8 cellular contexts compared by ENCODE assay signal in the genomic region with DNA sequence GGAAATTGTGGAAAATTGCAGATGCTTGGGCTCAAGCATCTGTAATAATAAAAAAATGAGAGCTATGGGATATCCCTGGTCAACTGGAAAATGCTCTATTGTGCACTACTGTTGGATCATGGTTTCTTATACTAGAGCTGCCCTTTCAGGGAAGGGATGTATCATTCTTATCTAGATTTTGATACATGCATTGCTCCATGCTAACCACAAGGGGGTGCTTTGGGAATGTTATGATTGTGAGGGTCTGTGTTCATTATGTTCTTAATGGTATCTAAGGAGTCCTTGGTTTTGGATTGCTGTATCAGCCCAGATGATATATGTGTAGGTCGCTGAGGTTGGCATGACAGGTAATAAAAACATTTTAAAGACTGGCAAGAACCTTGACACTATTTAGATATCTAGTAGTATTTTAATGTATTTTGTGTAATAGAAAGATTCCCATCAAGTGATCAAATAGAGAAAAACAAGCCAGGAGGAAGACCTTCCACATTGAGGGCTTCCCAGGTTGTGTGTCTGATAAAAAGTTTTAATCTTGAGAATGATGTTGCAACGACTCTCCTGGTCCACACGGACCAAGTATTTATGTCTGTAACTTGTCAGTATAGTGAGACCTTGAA. TPM values are rescaled to one million over a fixed set of nuclear protein-coding genes. Genes with fewer than 3 reads are reported as not detected.
DNase-seq lines count a peak whose midpoint lies in the region; TF ChIP-seq lines count a peak whose summit lies in the region.

No MANE protein-coding gene starts in this region.

- H3K4me3 ChIP-seq in SU-DHL-6 (ENCODE audit: insufficient read depth, low read length, poor library complexity, severe bottlenecking) = no peak overlapping the region
- no peak overlapping the region for H3K4me3 ChIP-seq in thyroid gland (replicated peaks in 1 of 3)

- H3K27me3 ChIP-seq in SU-DHL-6 (ENCODE audit: low read length) (no peaks in the 10 kb centered on the region), thyroid gland (no peaks in the 10 kb centered on the region)

- intact Hi-C loops in thyroid gland (cut with DNase I) = loop anchor here (5.0 kb wide), 1 partner anchor 112 kb away; no protein-coding TSS in a partner anchor

- H3K27ac ChIP-seq in SU-DHL-6 (ENCODE audit: low read depth, low read length) = no peak overlapping the region
- H3K27ac ChIP-seq in thyroid gland = no peak overlapping the region

- H3K79me2 ChIP-seq in SU-DHL-6 (ENCODE audit: insufficient read depth, low read length) = no peaks in the 10 kb centered on the region

- H3K9me2 ChIP-seq in SU-DHL-6 (replicated peaks; ENCODE audit: insufficient read depth, low read length) = no peaks in the 10 kb centered on the region

- DNase-seq in AG09319 (ENCODE audit: extremely low read depth, low read depth) (no peak), GM20000 (ENCODE audit: low spot score) (no peak), glomerular visceral epithelial cell (ENCODE audit: extremely low spot score) (peak; percentile 32), thyroid gland (no peak), NCI-H2107 treated with DMSO at 0.1 percent for 48 hours (lab: John Stamatoyannopoulos, UW; ENCODE audit: unreplicated experiment) (no peak), NCI-H1048 (lab: John Stamatoyannopoulos, UW) (no peak)
- DNase-seq in activated CD8-positive, alpha-beta memory T cell treated with anti-CD3 and anti-CD28 coated beads, Interleukin-2, amount 50 U/mL, for 48 hours = no peak

- H3K36me3 ChIP-seq in SU-DHL-6 (ENCODE audit: low read length) = peaks cover 43% of the 10 kb centered on the region
- H3K36me3 ChIP-seq in thyroid gland = peaks cover 0 to 13% of the 10 kb centered on the region in 2 donors

- no peak overlapping the region for H3K9ac ChIP-seq in SU-DHL-6 (ENCODE audit: low read length)

- 0 out of 2 replicates have a peak, but pooled peaks cover 3% of the 10 kb centered on the region for H4K20me1 ChIP-seq in SU-DHL-6 (ENCODE audit: low read depth, low read length)

- TF ChIP-seq CTCF in AG09319 (IDR thresholded peaks at IDR 0.05; ENCODE audit: low read depth, low read length) (peak; percentile 66), GM20000 (IDR thresholded peaks at IDR 0.05; ENCODE audit: extremely low read depth, missing control alignments) (peak; percentile 3), SU-DHL-6 (IDR thresholded peaks at IDR 0.05; ENCODE audit: insufficient read depth, low read length, poor library complexity, severe bottlenecking) (peak; percentile 43), thyroid gland (IDR thresholded peaks at IDR 0.05) (peak; percentile 12 to 56 (median 41))

- H3K9me3 ChIP-seq in SU-DHL-6 (ENCODE audit: insufficient read depth, low read length) (no peaks in the 10 kb centered on the region), thyroid gland (no peaks in the 10 kb centered on the region)

- no peak for TF ChIP-seq POLR2A in thyroid gland (IDR thresholded peaks at IDR 0.05)

- 86% methylated on average over 3 of the region's 3 CpGs for WGBS in thyroid gland, 2 donors

- H3F3A ChIP-seq in SU-DHL-6 (ENCODE audit: insufficient read depth) = peaks cover 55% of the 10 kb centered on the region

- no peaks in the 10 kb centered on the region for H3K4me1 ChIP-seq in thyroid gland

- no peak overlapping the region for H3K4me2 ChIP-seq in SU-DHL-6 (ENCODE audit: low read depth, low read length, poor library complexity, severe bottlenecking)

- no peak overlapping the region for H2AFZ ChIP-seq in SU-DHL-6 (ENCODE audit: low read depth, low read length, severe bottlenecking)

RNA-seq across cellular contexts. Expression of a gene that starts 49.2 kb away (rescaled TPM):
- total RNA-seq in thyroid gland = 1 to 10 TPM; 5.5 to 9.9 (median 7.7) TPM

Comparison
In these comparisons a context has a peak if more than half of its experiments do, and no peak if none do; other contexts are left out.
1. CTCF ChIP-seq: peak in every context shown above with its lines; median percentile 66 in AG09319; 43 in SU-DHL-6; 41 in thyroid gland; 3 in GM20000.